22 cellular contexts compared by ENCODE assay signal in genomic region chr4:134666640-134667039, GRCh38.
A peak's percentile ranks its signal among the peaks of the same experiment; 100 is the strongest.
DNase-seq lines count a peak whose midpoint lies in the region; TF ChIP-seq lines count a peak whose summit lies in the region.
"Had no signal": no experiment of that assay in that cellular context is flagged by ENCODE, and none has a peak within 500 bp of the region (broad histone marks: within the 10 kb centered on the region; RNA-seq: fewer than 3 reads in every experiment).

No MANE protein-coding gene starts in this region.

- H2AFZ ChIP-seq in neural progenitor cell (replicated peaks) = peak overlapping the region; percentile 42

- CTCF ChIA-PET in RWPE1 (lab: Yijun Ruan, JAX) = interaction anchor here (0.6 kb wide), 1 partner anchor 1138 kb away, joined by 4 read pairs; no protein-coding TSS in a partner anchor

- no peak overlapping the region for H3K4me3 Mint-ChIP-seq in neural progenitor cell
- H3K4me3 Mint-ChIP-seq: CD14-positive monocyte; CD4-positive, alpha-beta memory T cell; CD4-positive, CD25-positive, alpha-beta regulatory T cell; CD8-positive, alpha-beta memory T cell had no signal

- H3K36me3 ChIP-seq in neural progenitor cell = no peaks in the 10 kb centered on the region
- no peaks in the 10 kb centered on the region for H3K36me3 ChIP-seq in adrenal gland (replicated peaks in 1 of 2)
- H3K36me3 ChIP-seq: BE2C, BLaER1 had no signal

- H3F3A ChIP-seq in neural progenitor cell (ENCODE audit: low read depth) = no peaks in the 10 kb centered on the region

- 73 to 91% (median 87%) methylated on average over 2 to 4 of the region's 4 CpGs for WGBS in adrenal gland, 4 donors

- POLR2A ChIA-PET in RWPE1 (lab: Yijun Ruan, JAX; ENCODE audit: low non-redundant PET) = no interaction called here

- H3K27ac ChIP-seq in neural progenitor cell = no peak overlapping the region
- H3K27ac ChIP-seq in RWPE1 = no peak overlapping the region
- H3K27ac ChIP-seq in adrenal gland = no peak overlapping the region
- H3K27ac ChIP-seq: BLaER1 had no signal

- H3K4me2 ChIP-seq in neural progenitor cell = no peak overlapping the region
- H3K4me2 ChIP-seq: BLaER1 had no signal

- TF ChIP-seq POLR2A in adrenal gland (IDR thresholded peaks at IDR 0.05) = no peak

- intact Hi-C loops in posterior vena cava (cut with DNase I) (no loop called here), adrenal gland (cut with DNase I) (no loop called here)

- H3K4me3 ChIP-seq in neural progenitor cell (no peak overlapping the region), adrenal gland (no peak overlapping the region)
- H3K4me3 ChIP-seq: BLaER1 had no signal

- H3K9ac ChIP-seq in neural progenitor cell = no peak overlapping the region
- H3K9ac ChIP-seq: BLaER1 had no signal

- TF ChIP-seq CTCF in neural progenitor cell (IDR thresholded peaks at IDR 0.05) (no peak), RWPE1 (conservative IDR thresholded peaks at IDR 0.05; ENCODE audit: low read depth) (no peak), adrenal gland (IDR thresholded peaks at IDR 0.05) (no peak)

- H3K4me1 ChIP-seq in neural progenitor cell (no peaks in the 10 kb centered on the region), adrenal gland (replicated peaks in 1 of 2) (no peaks in the 10 kb centered on the region)
- H3K4me1 ChIP-seq: BE2C, BLaER1 had no signal

- H3K9me3 Mint-ChIP-seq in neural progenitor cell = no peaks in the 10 kb centered on the region

- DNase-seq in NCI-H446 treated with DMSO at 0.1 percent for 48 hours (lab: John Stamatoyannopoulos, UW) (peak; percentile 40), neural progenitor cell (ENCODE audit: low spot score) (no peak), posterior vena cava (ENCODE audit: low spot score) (peak; percentile 66), RWPE1 (ENCODE audit: low spot score) (no peak), adrenal gland (no peak), DMS79 (lab: John Stamatoyannopoulos, UW) (no peak)
- DNase-seq in stimulated activated CD4-positive, alpha-beta T cell treated with anti-CD3 and anti-CD28 coated beads, Interleukin-2, amount 100 ng/mL, for 48 hours = no peak
- DNase-seq: 8988T; ACHN; BE2C; C1 segment of cervical spinal cord; CD4-positive, alpha-beta memory T cell; CD4-positive, CD25-positive, alpha-beta regulatory T cell; CD8-positive, alpha-beta memory T cell; COR-L47; DMS 273 treated with DMSO at 0.1 percent for 48 hours; DMS153; DMS53; DMS79 treated with DMSO at 0.1 percent for 48 hours; GF-D8 had no signal

- H3K27ac Mint-ChIP-seq in neural progenitor cell = no peak overlapping the region
- H3K27ac Mint-ChIP-seq: CD14-positive monocyte; CD4-positive, alpha-beta memory T cell; CD4-positive, CD25-positive, alpha-beta regulatory T cell; CD8-positive, alpha-beta memory T cell had no signal

- no peaks in the 10 kb centered on the region for H3K27me3 Mint-ChIP-seq in neural progenitor cell (ENCODE audit: insufficient read depth, low read depth)
- H3K27me3 Mint-ChIP-seq: CD4-positive, alpha-beta memory T cell; CD4-positive, CD25-positive, alpha-beta regulatory T cell; CD8-positive, alpha-beta memory T cell had no signal

- H3K27me3 ChIP-seq in neural progenitor cell (no peaks in the 10 kb centered on the region), adrenal gland (no peaks in the 10 kb centered on the region)
- H3K27me3 ChIP-seq: BE2C, BLaER1 had no signal

- no peaks in the 10 kb centered on the region for H3K79me2 ChIP-seq in neural progenitor cell (ENCODE audit: low read depth)

- no peaks in the 10 kb centered on the region for H3K4me1 Mint-ChIP-seq in neural progenitor cell
- H3K4me1 Mint-ChIP-seq: CD14-positive monocyte; CD4-positive, alpha-beta memory T cell; CD4-positive, CD25-positive, alpha-beta regulatory T cell; CD8-positive, alpha-beta memory T cell had no signal

- no peaks in the 10 kb centered on the region for H3K36me3 Mint-ChIP-seq in neural progenitor cell
- H3K36me3 Mint-ChIP-seq: CD14-positive monocyte; CD4-positive, alpha-beta memory T cell; CD4-positive, CD25-positive, alpha-beta regulatory T cell; CD8-positive, alpha-beta memory T cell had no signal

- H3K9me3 ChIP-seq in neural progenitor cell (ENCODE audit: low read depth) (no peaks in the 10 kb centered on the region), adrenal gland (replicated peaks in 1 of 3) (no peaks in the 10 kb centered on the region)
- H3K9me3 ChIP-seq: BE2C had no signal

- no peaks in the 10 kb centered on the region for H4K20me1 ChIP-seq in neural progenitor cell (ENCODE audit: low read depth)
- H4K20me1 ChIP-seq: BLaER1 had no signal

Comparison
In these comparisons a context has a peak if more than half of its experiments do, and no peak if none do; other contexts are left out.
1. DNase-seq: peak in NCI-H446 treated with DMSO at 0.1 percent for 48 hours (single experiment) and posterior vena cava (single experiment); none in neural progenitor cell (single experiment), stimulated activated CD4-positive, alpha-beta T cell treated with anti-CD3 and anti-CD28 coated beads, Interleukin-2, amount 100 ng/mL, for 48 hours (0 of 2), RWPE1 (single experiment), adrenal gland (0 of 7) and DMS79 (single experiment).